Comparison of ENCODE assay signal across 2 cellular contexts in the genomic region with DNA sequence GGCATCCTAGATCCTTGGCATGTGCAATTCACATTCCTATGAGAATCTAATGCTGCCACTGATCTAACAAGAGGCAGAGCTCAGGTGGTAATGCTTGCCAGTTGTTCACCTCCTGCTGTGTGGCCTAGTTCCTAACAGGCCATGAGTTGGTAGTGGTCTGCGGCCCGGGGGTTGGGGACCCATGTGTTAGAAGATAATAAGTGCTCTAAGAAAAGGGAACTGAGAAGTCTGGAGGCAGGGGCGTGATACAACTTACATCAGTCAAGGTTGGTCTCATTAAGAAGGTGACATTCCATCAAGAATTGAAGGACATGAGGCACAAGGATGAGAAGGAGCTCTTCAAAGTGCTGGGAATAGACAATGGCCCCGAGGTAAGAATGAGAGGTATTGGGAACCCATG.
TF ChIP-seq lines count a peak whose summit lies in the region.

No MANE protein-coding gene starts in this region.

TF ChIP-seq in GM12891, 5 proteins besides CTCF, POLR2A, EP300 and RAD21:
- TF ChIP-seq SPI1 (IDR thresholded peaks at IDR 0.05; ENCODE audit: low read depth, low read length) = peak; percentile 86
- no peak for TF ChIP-seq TAF1 (IDR thresholded peaks at IDR 0.05; ENCODE audit: low read depth, low read length)
- no peak for TF ChIP-seq POLR2AphosphoS5 (IDR thresholded peaks at IDR 0.05; ENCODE audit: low read depth, low read length)
TF ChIP-seq in GM12891: peak in this region for 1.

TF ChIP-seq in GM12878, 131 proteins besides CTCF, POLR2A, EP300 and RAD21:
- TF ChIP-seq CHD4 (IDR thresholded peaks at IDR 0.05) (no peak), SPI1 (IDR thresholded peaks at IDR 0.05; ENCODE audit: borderline replicate concordance, insufficient read depth, low read depth, low read length) (peak; percentile 68; the same call in 1 of the 2 replicates), SREBF2 (IDR thresholded peaks at IDR 0.05; ENCODE audit: low read length) (no peak), HDAC6 (IDR thresholded peaks at IDR 0.05; ENCODE audit: unreplicated experiment) (no peak), NFYA (IDR thresholded peaks at IDR 0.05; ENCODE audit: borderline replicate concordance, low read depth, low read length) (no peak), NR2C1 (IDR thresholded peaks at IDR 0.05) (no peak), DPF2 (IDR thresholded peaks at IDR 0.05) (peak; percentile 26; the same call in 1 of the 2 replicates), MTA2 (IDR thresholded peaks at IDR 0.05; ENCODE audit: low read depth) (peak; percentile 60; the same call in 1 of the 2 replicates), RFX5 (IDR thresholded peaks at IDR 0.05; ENCODE audit: low read depth, low read length) (no peak), ZNF207 (IDR thresholded peaks at IDR 0.05; ENCODE audit: borderline replicate concordance) (no peak), POLR2AphosphoS2 (IDR thresholded peaks at IDR 0.05; ENCODE audit: low read depth, low read length) (no peak), POU2F2 (IDR thresholded peaks at IDR 0.05; ENCODE audit: borderline replicate concordance, low read depth, low read length) (no peak)
- TF ChIP-seq, protein P1, sequence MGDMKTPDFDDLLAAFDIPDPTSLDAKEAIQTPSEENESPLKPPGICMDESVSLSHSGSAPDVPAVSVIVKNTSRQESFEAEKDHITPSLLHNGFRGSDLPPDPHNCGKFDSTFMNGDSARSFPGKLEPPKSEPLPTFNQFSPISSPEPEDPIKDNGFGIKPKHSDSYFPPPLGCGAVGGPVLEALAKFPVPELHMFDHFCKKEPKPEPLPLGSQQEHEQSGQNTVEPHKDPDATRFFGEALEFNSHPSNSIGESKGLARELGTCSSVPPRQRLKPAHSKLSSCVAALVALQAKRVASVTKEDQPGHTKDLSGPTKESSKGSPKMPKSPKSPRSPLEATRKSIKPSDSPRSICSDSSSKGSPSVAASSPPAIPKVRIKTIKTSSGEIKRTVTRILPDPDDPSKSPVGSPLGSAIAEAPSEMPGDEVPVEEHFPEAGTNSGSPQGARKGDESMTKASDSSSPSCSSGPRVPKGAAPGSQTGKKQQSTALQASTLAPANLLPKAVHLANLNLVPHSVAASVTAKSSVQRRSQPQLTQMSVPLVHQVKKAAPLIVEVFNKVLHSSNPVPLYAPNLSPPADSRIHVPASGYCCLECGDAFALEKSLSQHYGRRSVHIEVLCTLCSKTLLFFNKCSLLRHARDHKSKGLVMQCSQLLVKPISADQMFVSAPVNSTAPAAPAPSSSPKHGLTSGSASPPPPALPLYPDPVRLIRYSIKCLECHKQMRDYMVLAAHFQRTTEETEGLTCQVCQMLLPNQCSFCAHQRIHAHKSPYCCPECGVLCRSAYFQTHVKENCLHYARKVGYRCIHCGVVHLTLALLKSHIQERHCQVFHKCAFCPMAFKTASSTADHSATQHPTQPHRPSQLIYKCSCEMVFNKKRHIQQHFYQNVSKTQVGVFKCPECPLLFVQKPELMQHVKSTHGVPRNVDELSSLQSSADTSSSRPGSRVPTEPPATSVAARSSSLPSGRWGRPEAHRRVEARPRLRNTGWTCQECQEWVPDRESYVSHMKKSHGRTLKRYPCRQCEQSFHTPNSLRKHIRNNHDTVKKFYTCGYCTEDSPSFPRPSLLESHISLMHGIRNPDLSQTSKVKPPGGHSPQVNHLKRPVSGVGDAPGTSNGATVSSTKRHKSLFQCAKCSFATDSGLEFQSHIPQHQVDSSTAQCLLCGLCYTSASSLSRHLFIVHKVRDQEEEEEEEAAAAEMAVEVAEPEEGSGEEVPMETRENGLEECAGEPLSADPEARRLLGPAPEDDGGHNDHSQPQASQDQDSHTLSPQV (IDR thresholded peaks at IDR 0.05) = no peak
